In the genomic region with DNA sequence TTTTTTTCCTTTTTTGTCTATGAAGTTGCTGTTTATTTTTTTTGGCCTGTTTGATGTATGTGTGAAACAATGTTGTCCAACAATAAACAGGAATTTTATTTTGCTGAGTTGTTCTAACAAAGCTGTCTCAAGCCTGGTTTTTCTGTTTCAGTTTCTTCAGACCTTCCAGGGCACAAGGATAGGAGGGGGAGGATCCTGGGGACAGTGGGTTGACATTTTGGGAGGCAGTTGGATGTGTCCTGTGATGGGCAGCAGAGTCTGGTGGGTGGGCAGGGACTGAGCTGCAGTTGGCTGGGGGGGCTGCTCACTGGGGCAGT, we compare ENCODE assay signal across 1 cellular context.
A peak's percentile ranks its signal among the peaks of the same experiment; 100 is the strongest.
TF ChIP-seq lines count a peak whose summit lies in the region.

No MANE protein-coding gene starts in this region.

TF ChIP-seq in HEK293, 187 proteins besides CTCF, POLR2A, EP300 and RAD21 (continued from another document):
- TF ChIP-seq PRDM6 (tag by site-specific recombination; IDR thresholded peaks at IDR 0.05) (peak; percentile 17; the same call in 1 of the 2 replicates), INSM2 (tag by site-specific recombination; IDR thresholded peaks at IDR 0.05) (peak; percentile 23; the same call in 1 of the 2 replicates), ZNF366 (tag by site-specific recombination; conservative IDR thresholded peaks at IDR 0.05) (peak; percentile 44)
